In genomic region chr19:7799640-7800355, GRCh38 we compare ENCODE assay signal across 8 cellular contexts. TPM values are rescaled to one million over a fixed set of nuclear protein-coding genes. Genes with fewer than 3 reads are reported as not detected.
A peak's percentile ranks its signal among the peaks of the same experiment; 100 is the strongest.
DNase-seq lines count a peak whose midpoint lies in the region; ATAC-seq and TF ChIP-seq lines count a peak whose summit lies in the region.

No MANE protein-coding gene starts in this region.

- 3 to 7% methylated on average over 34 of the region's 34 CpGs for WGBS in lung, 2 donors

- H3K27ac Mint-ChIP-seq in activated CD4-positive, alpha-beta memory T cell treated with anti-CD3 and anti-CD28 coated beads, Interleukin-2, amount 10 ng/mL, durations not matched to agents 7 days and 5 days = no peak overlapping the region
- no peak overlapping the region for H3K27ac Mint-ChIP-seq in effector memory CD8-positive, alpha-beta T cell

- H3K9me3 Mint-ChIP-seq in activated CD4-positive, alpha-beta memory T cell treated with anti-CD3 and anti-CD28 coated beads, Interleukin-2, amount 10 ng/mL, durations not matched to agents 7 days and 5 days = peaks cover 8% of the 10 kb centered on the region
- no peaks in the 10 kb centered on the region for H3K9me3 Mint-ChIP-seq in effector memory CD8-positive, alpha-beta T cell

- H3K36me3 Mint-ChIP-seq in activated CD4-positive, alpha-beta memory T cell treated with anti-CD3 and anti-CD28 coated beads, Interleukin-2, amount 10 ng/mL, durations not matched to agents 7 days and 5 days (ENCODE audit: low read depth) = peaks cover 4% of the 10 kb centered on the region
- peaks cover 12% of the 10 kb centered on the region for H3K36me3 Mint-ChIP-seq in effector memory CD8-positive, alpha-beta T cell (ENCODE audit: insufficient read depth)

- H3K4me1 Mint-ChIP-seq in activated CD4-positive, alpha-beta memory T cell treated with anti-CD3 and anti-CD28 coated beads, Interleukin-2, amount 10 ng/mL, durations not matched to agents 7 days and 5 days = peaks cover 1% of the 10 kb centered on the region
- no peaks in the 10 kb centered on the region for H3K4me1 Mint-ChIP-seq in effector memory CD8-positive, alpha-beta T cell (ENCODE audit: low read depth in 2 of 2)

- peak; percentile 38 for DNase-seq in AG09319 (ENCODE audit: extremely low read depth, low read depth)
- peak; percentile 41 for DNase-seq in NCI-H748 treated with DMSO at 0.1 percent for 48 hours (lab: John Stamatoyannopoulos, UW)
- peak; percentile 61 for DNase-seq in activated CD4-positive, alpha-beta memory T cell treated with anti-CD3 and anti-CD28 coated beads, Interleukin-2, amount 10 ng/mL, durations not matched to agents 7 days and 5 days
- DNase-seq in effector memory CD8-positive, alpha-beta T cell = peak; percentile 55 to 69 (median 58)
- peak; percentile 84 for DNase-seq in lung (ENCODE audit: low spot score)
- DNase-seq in stimulated activated CD4-positive, alpha-beta T cell treated with anti-CD3 and anti-CD28 coated beads, TNF-alpha, amount 100 ng/mL, for 24 hours (ENCODE audit: low read depth in 3 of 3) = peak; percentile 48 to 57 (median 53)

- ATAC-seq in effector memory CD8-positive, alpha-beta T cell (replicated peaks) = no peak
- ATAC-seq in lung (ENCODE audit: insufficient read depth, low FRiP score) (peak; percentile 90), GM21526 (IDR thresholded peaks at IDR 0.05; ENCODE audit: low FRiP score, unreplicated experiment) (no peak)

- H3K4me3 ChIP-seq in HEK293 (ENCODE audit: low read depth, low read length) = no peak overlapping the region
- H3K4me3 ChIP-seq in lung = no peak overlapping the region

- no peaks in the 10 kb centered on the region for H3K4me1 ChIP-seq in HEK293 (ENCODE audit: control insufficient read depth, insufficient read depth, low read length)
- H3K4me1 ChIP-seq in lung (ENCODE audit: control insufficient read depth in 2 of 2, insufficient read depth in 2 of 2, low read length in 2 of 2) = no peaks in the 10 kb centered on the region

- CTCF ChIA-PET in HEK293 (lab: Yijun Ruan, JAX) = interaction anchor here (0.5 to 7.3 kb wide), 46 partner anchors 9 to 1696 kb away, joined by 3 to 80 read pairs (median 4); partner anchors contain the start of genes ARHGEF18, PCP2 and TRAPPC5
- CTCF ChIA-PET in activated CD4-positive, alpha-beta memory T cell treated with anti-CD3 and anti-CD28 coated beads, Interleukin-2, amount 10 ng/mL, durations not matched to agents 7 days and 5 days (lab: Charles Lee) = interaction anchor here (0.5 to 5.3 kb wide), 21 partner anchors 12 to 787 kb away, joined by 3 to 55 read pairs (median 4); partner anchors contain the start of genes MAP2K7 and TRAPPC5

- POLR2A ChIA-PET in HEK293 (lab: Yijun Ruan, JAX) = interaction anchor here (0.6 to 1.1 kb wide), 4 partner anchors 31 to 1640 kb away, joined by 4 read pairs; no protein-coding TSS in a partner anchor
- POLR2A ChIA-PET in activated CD4-positive, alpha-beta memory T cell treated with anti-CD3 and anti-CD28 coated beads, Interleukin-2, amount 10 ng/mL, durations not matched to agents 7 days and 5 days (lab: Charles Lee) = interaction anchor here (0.7 to 1.3 kb wide), 4 partner anchors 119 to 278 kb away, joined by 3 to 5 read pairs (median 4); partner anchors contain the start of genes MCEMP1, MCOLN1, PET100 and TRAPPC5

- H3K27me3 Mint-ChIP-seq in activated CD4-positive, alpha-beta memory T cell treated with anti-CD3 and anti-CD28 coated beads, Interleukin-2, amount 10 ng/mL, durations not matched to agents 7 days and 5 days = peaks cover 51% of the 10 kb centered on the region
- peaks cover 10 to 23% of the 10 kb centered on the region in 2 donors for H3K27me3 Mint-ChIP-seq in effector memory CD8-positive, alpha-beta T cell

- no peaks in the 10 kb centered on the region for H3K27me3 ChIP-seq in lung (ENCODE audit: control insufficient read depth, insufficient read depth)

- peak; percentile 42 for TF ChIP-seq CTCF in AG09319 (IDR thresholded peaks at IDR 0.05; ENCODE audit: low read depth, low read length)
- 0 out of 2 replicates have a peak, but pooled peaks have one; percentile 23 for TF ChIP-seq CTCF in HEK293 (tag by site-specific recombination; IDR thresholded peaks at IDR 0.05)
- TF ChIP-seq CTCF in lung (IDR thresholded peaks at IDR 0.05; ENCODE audit: control extremely low read depth, extremely low read depth) = peak; percentile 37

- no peaks in the 10 kb centered on the region for H3K36me3 ChIP-seq in HEK293 (ENCODE audit: control insufficient read depth in 2 of 2, insufficient read depth in 1 of 2, low read length in 2 of 2)
- no peaks in the 10 kb centered on the region for H3K36me3 ChIP-seq in lung (ENCODE audit: control insufficient read depth in 2 of 2, insufficient read depth in 2 of 2, low read length in 2 of 2)

- no peak overlapping the region for H3K4me3 Mint-ChIP-seq in activated CD4-positive, alpha-beta memory T cell treated with anti-CD3 and anti-CD28 coated beads, Interleukin-2, amount 10 ng/mL, durations not matched to agents 7 days and 5 days
- peak overlapping the region in 1 of 2 donors; percentile 21 for H3K4me3 Mint-ChIP-seq in effector memory CD8-positive, alpha-beta T cell

- H3K9me3 ChIP-seq in HEK293 (ENCODE audit: control insufficient read depth, insufficient read depth, low read depth, low read length) (no peaks in the 10 kb centered on the region), lung (ENCODE audit: control insufficient read depth in 2 of 2, insufficient read depth in 1 of 2, low read length in 1 of 2) (peaks cover 0 to 2% of the 10 kb centered on the region in 2 donors)

- H3K27ac ChIP-seq in HEK293 (ENCODE audit: extremely low read depth, low read depth, low read length) = no peak overlapping the region
- no peak overlapping the region for H3K27ac ChIP-seq in lung (ENCODE audit: low read depth in 1 of 2, low read length in 1 of 2)

TF ChIP-seq in HEK293, 187 proteins besides CTCF, POLR2A, EP300 and RAD21 (continues in another document):
- no peak for TF ChIP-seq ZNF558 (tag by site-specific recombination; IDR thresholded peaks at IDR 0.05)
- TF ChIP-seq ZNF654 (tag by site-specific recombination; IDR thresholded peaks at IDR 0.05; ENCODE audit: low read depth) = peak; percentile 80
- no peak for TF ChIP-seq YY2 (tag by site-specific recombination; IDR thresholded peaks at IDR 0.05)
- TF ChIP-seq, protein P1, sequence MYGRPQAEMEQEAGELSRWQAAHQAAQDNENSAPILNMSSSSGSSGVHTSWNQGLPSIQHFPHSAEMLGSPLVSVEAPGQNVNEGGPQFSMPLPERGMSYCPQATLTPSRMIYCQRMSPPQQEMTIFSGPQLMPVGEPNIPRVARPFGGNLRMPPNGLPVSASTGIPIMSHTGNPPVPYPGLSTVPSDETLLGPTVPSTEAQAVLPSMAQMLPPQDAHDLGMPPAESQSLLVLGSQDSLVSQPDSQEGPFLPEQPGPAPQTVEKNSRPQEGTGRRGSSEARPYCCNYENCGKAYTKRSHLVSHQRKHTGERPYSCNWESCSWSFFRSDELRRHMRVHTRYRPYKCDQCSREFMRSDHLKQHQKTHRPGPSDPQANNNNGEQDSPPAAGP (tag by site-specific recombination; IDR thresholded peaks at IDR 0.05) = peak; percentile 53; the same call in 1 of the 2 replicates
- peak; percentile 66; the same call in 1 of the 2 replicates for TF ChIP-seq SP7 (tag by site-specific recombination; IDR thresholded peaks at IDR 0.05)
- TF ChIP-seq ZBTB20 (tag by site-specific recombination; IDR thresholded peaks at IDR 0.05) = peak; percentile 60
- TF ChIP-seq, protein P2, sequence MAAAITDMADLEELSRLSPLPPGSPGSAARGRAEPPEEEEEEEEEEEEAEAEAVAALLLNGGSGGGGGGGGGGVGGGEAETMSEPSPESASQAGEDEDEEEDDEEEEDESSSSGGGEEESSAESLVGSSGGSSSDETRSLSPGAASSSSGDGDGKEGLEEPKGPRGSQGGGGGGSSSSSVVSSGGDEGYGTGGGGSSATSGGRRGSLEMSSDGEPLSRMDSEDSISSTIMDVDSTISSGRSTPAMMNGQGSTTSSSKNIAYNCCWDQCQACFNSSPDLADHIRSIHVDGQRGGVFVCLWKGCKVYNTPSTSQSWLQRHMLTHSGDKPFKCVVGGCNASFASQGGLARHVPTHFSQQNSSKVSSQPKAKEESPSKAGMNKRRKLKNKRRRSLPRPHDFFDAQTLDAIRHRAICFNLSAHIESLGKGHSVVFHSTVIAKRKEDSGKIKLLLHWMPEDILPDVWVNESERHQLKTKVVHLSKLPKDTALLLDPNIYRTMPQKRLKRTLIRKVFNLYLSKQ (tag by site-specific recombination; IDR thresholded peaks at IDR 0.05; ENCODE audit: borderline replicate concordance) = no peak
- TF ChIP-seq KLF16 (tag by site-specific recombination; IDR thresholded peaks at IDR 0.05) = no peak
- 0 out of 2 replicates have a peak, but pooled peaks have one; percentile 50 for TF ChIP-seq YY1 (tag by site-specific recombination; IDR thresholded peaks at IDR 0.05)
- TF ChIP-seq ZNF335 (tag by site-specific recombination; conservative IDR thresholded peaks at IDR 0.05) = 0 out of 2 replicates have a peak, but pooled peaks have one; percentile 24
- TF ChIP-seq ZNF37A (tag by site-specific recombination; IDR thresholded peaks at IDR 0.05) = no peak
- TF ChIP-seq PRDM1 (tag by site-specific recombination; IDR thresholded peaks at IDR 0.05) = no peak
- TF ChIP-seq ZFHX2 (tag by site-specific recombination; conservative IDR thresholded peaks at IDR 0.05) = 0 out of 2 replicates have a peak, but pooled peaks have one; percentile 46
- TF ChIP-seq ZNF549 (tag by site-specific recombination; IDR thresholded peaks at IDR 0.05) = no peak
- TF ChIP-seq ZNF302 (tag by site-specific recombination; IDR thresholded peaks at IDR 0.05; ENCODE audit: low read depth) = no peak
- TF ChIP-seq ZNF324 (tag by site-specific recombination; IDR thresholded peaks at IDR 0.05) = no peak
- no peak for TF ChIP-seq ZIC2 (tag by site-specific recombination; IDR thresholded peaks at IDR 0.05)

RNA-seq across cellular contexts. Expression of gene EVI5L, which starts 30.2 kb away (rescaled TPM):
- total RNA-seq in activated CD4-positive, alpha-beta memory T cell treated with anti-CD3 and anti-CD28 coated beads, Interleukin-2, amount 10 ng/mL, durations not matched to agents 7 days and 5 days = 1 to 10 TPM; 7.0 to 7.7 TPM
- total RNA-seq in lung = 10 to 100 TPM; 10.7 to 18.6 TPM
- polyA plus RNA-seq in lung = 10 to 100 TPM; 12.3 to 12.9 TPM

RNA-seq across cellular contexts. Expression of gene CLEC4M, which starts 36.8 kb away (rescaled TPM):
- not detected for total RNA-seq in activated CD4-positive, alpha-beta memory T cell treated with anti-CD3 and anti-CD28 coated beads, Interleukin-2, amount 10 ng/mL, durations not matched to agents 7 days and 5 days
- total RNA-seq in lung = 1 to 10 TPM in 1 of 2 donors, under 1 TPM in 1; 0.34 to 1.2 TPM
- polyA plus RNA-seq in lung = 1 to 10 TPM in 1 of 2 donors, under 1 TPM in 1; 0.26 to 2.5 TPM

RNA-seq across cellular contexts. Expression of gene CD209, which starts 52.5 kb away (rescaled TPM):
- total RNA-seq in activated CD4-positive, alpha-beta memory T cell treated with anti-CD3 and anti-CD28 coated beads, Interleukin-2, amount 10 ng/mL, durations not matched to agents 7 days and 5 days = not detected
- total RNA-seq in lung = 1 to 10 TPM; 2.0 to 3.3 TPM
- 1 to 10 TPM in 1 of 2 donors, under 1 TPM in 1; 0.57 to 1.6 TPM for polyA plus RNA-seq in lung
